22 cellular contexts compared by ENCODE assay signal in the genomic region with DNA sequence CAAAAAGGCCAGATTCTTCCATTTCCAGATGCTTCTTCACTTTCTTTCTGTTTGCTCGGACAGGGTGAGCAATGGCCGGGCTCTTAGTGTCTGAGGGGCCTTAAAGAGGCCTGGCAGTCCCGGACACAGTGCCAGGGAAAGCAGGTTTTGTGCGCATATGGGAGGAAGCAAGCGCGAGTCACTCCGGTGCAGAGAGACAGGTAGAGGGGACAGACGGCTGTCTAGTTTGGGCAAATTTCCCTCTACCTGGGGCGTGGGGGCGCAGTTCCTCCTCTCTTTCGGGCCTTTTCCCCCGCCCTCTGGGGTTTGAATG. TPM values are rescaled to one million over a fixed set of nuclear protein-coding genes. Genes with fewer than 3 reads are reported as not detected.
DNase-seq lines count a peak whose midpoint lies in the region; ATAC-seq and TF ChIP-seq lines count a peak whose summit lies in the region.
"Had no signal": no experiment of that assay in that cellular context is flagged by ENCODE, and none has a peak within 500 bp of the region (broad histone marks: within the 10 kb centered on the region; RNA-seq: fewer than 3 reads in every experiment).

No MANE protein-coding gene starts in this region.

- H3K4me1 ChIP-seq in NT2/D1 (ENCODE audit: insufficient read depth, insufficient read length) (no peaks in the 10 kb centered on the region), endodermal cell (ENCODE audit: control insufficient read depth, insufficient read depth, low read length) (no peaks in the 10 kb centered on the region), lower lobe of right lung (no peaks in the 10 kb centered on the region), subcutaneous abdominal adipose tissue (ENCODE audit: control insufficient read depth in 5 of 5, insufficient read depth in 5 of 5, low read length in 5 of 5) (peaks cover 0 to 17% (median 7%) of the 10 kb centered on the region in 5 donors)
- H3K4me1 ChIP-seq: gastrocnemius medialis had no signal

- DNase-seq in NT2/D1 (ENCODE audit: low read depth, low spot score): no peak
- no peak for DNase-seq in endodermal cell
- DNase-seq in lower lobe of right lung: no peak
- DNase-seq in NCI-H345 (lab: John Stamatoyannopoulos, UW): no peak
- no peak for DNase-seq in stimulated activated naive B cell treated with anti-CD40 and anti-IgM and Interleukin-4, amounts not matched to agents 10 μg/mL and 1 μg/mL and 100 μg/mL, for 72 hours
- DNase-seq in NCI-H82 treated with DMSO at 0.1 percent for 48 hours (lab: John Stamatoyannopoulos, UW; ENCODE audit: unreplicated experiment): no peak
- DNase-seq in NOMO-1 (lab: John Stamatoyannopoulos, UW; ENCODE audit: unreplicated experiment in 2 of 2): no peak
- DNase-seq: activated CD4-positive, alpha-beta T cell treated with anti-CD3 and anti-CD28 coated beads for 1 hour; cerebellar nuclear complex; gastrocnemius medialis; GF-D8; NCI-H1092; NCI-H526 treated with DMSO at 0.1 percent for 48 hours; stimulated activated CD4-positive, alpha-beta T cell treated with anti-CD3 and anti-CD28 coated beads, Interleukin-4, amount 100 ng/mL, for 4 hours; stimulated activated CD8-positive, alpha-beta memory T cell treated with anti-CD3 and anti-CD28 coated beads, Interleukin-4, amount 100 ng/mL, for 48 hours; T-helper 9 cell had no signal

- H3K9me3 Mint-ChIP-seq in endodermal cell: no peaks in the 10 kb centered on the region
- peaks cover 0 to 4% of the 10 kb centered on the region in 2 donors for H3K9me3 Mint-ChIP-seq in stimulated activated naive B cell treated with anti-CD40 and anti-IgM and Interleukin-4, amounts not matched to agents 10 μg/mL and 1 μg/mL and 100 μg/mL, for 72 hours

- H3K27me3 ChIP-seq in NT2/D1 (ENCODE audit: insufficient read depth, insufficient read length) (peaks cover 50% of the 10 kb centered on the region), endodermal cell (ENCODE audit: control insufficient read depth, insufficient read depth, low read length, poor library complexity, severe bottlenecking) (peaks cover 22% of the 10 kb centered on the region), lower lobe of right lung (ENCODE audit: low read depth) (peaks cover 38% of the 10 kb centered on the region), subcutaneous abdominal adipose tissue (ENCODE audit: control insufficient read depth in 5 of 5, insufficient read depth in 4 of 5, low read length in 5 of 5) (peaks cover 8 to 19% (median 10%) of the 10 kb centered on the region in 5 donors)

- H3K9ac ChIP-seq in NT2/D1 (ENCODE audit: insufficient read length, low read depth) (no peak overlapping the region), endodermal cell (ENCODE audit: extremely low read depth, low read length, poor library complexity, severe bottlenecking) (no peak overlapping the region), subcutaneous abdominal adipose tissue (ENCODE audit: low read length in 5 of 5) (no peak overlapping the region)

- TF ChIP-seq CTCF in endodermal cell (conservative IDR thresholded peaks at IDR 0.05) (no peak), lower lobe of right lung (IDR thresholded peaks at IDR 0.05) (no peak)

- peak in 1 of 2 donors; percentile 18 for ATAC-seq in lower lobe of right lung
- ATAC-seq in stimulated activated naive B cell treated with anti-CD40 and anti-IgM and Interleukin-4, amounts not matched to agents 10 μg/mL and 1 μg/mL and 100 μg/mL, for 72 hours (replicated peaks): no peak
- ATAC-seq: gastrocnemius medialis had no signal

- intact Hi-C loops in lower lobe of right lung (cut with DNase I): no loop called here

- no peak overlapping the region for H3K27ac Mint-ChIP-seq in endodermal cell
- H3K27ac Mint-ChIP-seq in stimulated activated naive B cell treated with anti-CD40 and anti-IgM and Interleukin-4, amounts not matched to agents 10 μg/mL and 1 μg/mL and 100 μg/mL, for 72 hours: no peak overlapping the region

- H3K4me3 Mint-ChIP-seq in endodermal cell: peak overlapping the region; percentile 58
- no peak overlapping the region for H3K4me3 Mint-ChIP-seq in stimulated activated naive B cell treated with anti-CD40 and anti-IgM and Interleukin-4, amounts not matched to agents 10 μg/mL and 1 μg/mL and 100 μg/mL, for 72 hours

- no peaks in the 10 kb centered on the region for H3K36me3 Mint-ChIP-seq in endodermal cell (ENCODE audit: low read depth)
- H3K36me3 Mint-ChIP-seq in stimulated activated naive B cell treated with anti-CD40 and anti-IgM and Interleukin-4, amounts not matched to agents 10 μg/mL and 1 μg/mL and 100 μg/mL, for 72 hours: no peaks in the 10 kb centered on the region

- 73 to 89% methylated on average over 8 to 12 of the region's 12 CpGs for WGBS in endodermal cell (ENCODE audit: insufficient coverage in 1 of 2, insufficient read length in 1 of 2), 2 experiments

- H3K36me3 ChIP-seq in NT2/D1 (ENCODE audit: insufficient read depth, insufficient read length, low read length) (no peaks in the 10 kb centered on the region), endodermal cell (ENCODE audit: control insufficient read depth, insufficient read depth, low read length) (no peaks in the 10 kb centered on the region), lower lobe of right lung (no peaks in the 10 kb centered on the region), subcutaneous abdominal adipose tissue (ENCODE audit: control insufficient read depth in 5 of 5, insufficient read depth in 5 of 5, low read length in 5 of 5) (no peaks in the 10 kb centered on the region)
- H3K36me3 ChIP-seq: gastrocnemius medialis, tibial artery had no signal

- H3K4me1 Mint-ChIP-seq in endodermal cell: peaks cover 5% of the 10 kb centered on the region
- no peaks in the 10 kb centered on the region for H3K4me1 Mint-ChIP-seq in stimulated activated naive B cell treated with anti-CD40 and anti-IgM and Interleukin-4, amounts not matched to agents 10 μg/mL and 1 μg/mL and 100 μg/mL, for 72 hours

- no peaks in the 10 kb centered on the region for H3K9me3 ChIP-seq in NT2/D1 (ENCODE audit: insufficient read depth, low read length)
- H3K9me3 ChIP-seq in endodermal cell (ENCODE audit: control insufficient read depth, low read length): no peaks in the 10 kb centered on the region
- H3K9me3 ChIP-seq in lower lobe of right lung: no peaks in the 10 kb centered on the region
- no peaks in the 10 kb centered on the region for H3K9me3 ChIP-seq in subcutaneous abdominal adipose tissue (ENCODE audit: control insufficient read depth in 5 of 5, low read length in 5 of 5)
- H3K9me3 ChIP-seq: gastrocnemius medialis, tibial artery had no signal

- H3K27ac ChIP-seq in endodermal cell (ENCODE audit: low read depth, low read length) (no peak overlapping the region), lower lobe of right lung (no peak overlapping the region), subcutaneous abdominal adipose tissue (ENCODE audit: low read depth, low read length) (no peak overlapping the region)
- H3K27ac ChIP-seq: gastrocnemius medialis, tibial artery had no signal

- peaks cover 53% of the 10 kb centered on the region for H3K27me3 Mint-ChIP-seq in endodermal cell (ENCODE audit: insufficient read depth)
- peaks cover 28 to 29% of the 10 kb centered on the region in 2 donors for H3K27me3 Mint-ChIP-seq in stimulated activated naive B cell treated with anti-CD40 and anti-IgM and Interleukin-4, amounts not matched to agents 10 μg/mL and 1 μg/mL and 100 μg/mL, for 72 hours

- H3K4me3 ChIP-seq in NT2/D1 (ENCODE audit: insufficient read length, low read depth): peak overlapping the region; percentile 59
- no peak overlapping the region for H3K4me3 ChIP-seq in endodermal cell (ENCODE audit: low read length)
- H3K4me3 ChIP-seq in lower lobe of right lung: peak overlapping the region; percentile 31
- H3K4me3 ChIP-seq in subcutaneous abdominal adipose tissue (ENCODE audit: low read depth in 1 of 5, low read length in 5 of 5): peak overlapping the region in 4 of 5 donors; percentile 14 to 68 (median 32)
- H3K4me3 ChIP-seq: tibial artery had no signal

RNA-seq across cellular contexts. Expression of gene NEUROD6, which starts 4.7 kb away (rescaled TPM):
- total RNA-seq in endodermal cell (not detected), lower lobe of right lung (not detected)
- not detected for polyA plus RNA-seq in endodermal cell (2013, experiment 1 of 2)
- polyA plus RNA-seq in endodermal cell (2013, experiment 2 of 2): not detected
- total RNA-seq: gastrocnemius medialis, mononuclear cell, omental fat pad had no signal
- polyA plus RNA-seq: BJ, keratinocyte had no signal
